ENCODE assay signal across 1 cellular context in the genomic region with DNA sequence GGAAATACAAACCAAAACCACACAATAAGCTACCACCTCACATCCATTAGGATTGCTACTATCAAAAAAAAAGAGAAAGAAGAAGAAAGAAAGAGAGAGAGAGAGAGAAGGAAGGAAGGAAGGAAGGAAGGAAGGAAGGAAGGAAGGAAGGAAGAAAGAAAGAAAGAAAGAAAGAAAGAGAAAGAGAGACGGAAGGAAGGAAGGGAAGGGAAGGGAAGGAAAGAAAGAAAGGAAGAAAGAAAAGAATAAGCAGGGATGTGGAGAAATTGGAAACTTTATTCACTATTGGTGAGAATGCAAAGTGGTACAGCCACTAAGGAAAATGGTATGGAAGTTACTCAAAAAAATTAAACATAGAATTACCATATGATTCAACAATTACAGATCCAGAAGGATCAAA.
TF ChIP-seq lines count a peak whose summit lies in the region.

No MANE protein-coding gene starts in this region.

TF ChIP-seq in K562, 482 proteins besides CTCF, POLR2A, EP300 and RAD21 (continued from another document):
- TF ChIP-seq HBP1 (CRISPR knock-in tag; IDR thresholded peaks at IDR 0.05) (0 out of 2 replicates have a peak, but pooled peaks have one; percentile 39), BRCA1 (IDR thresholded peaks at IDR 0.05) (no peak), BRCA1 (CRISPR knock-in tag; IDR thresholded peaks at IDR 0.05) (no peak), PHB2 (IDR thresholded peaks at IDR 0.05; ENCODE audit: low read depth) (peak; percentile 17; the same call in 1 of the 2 replicates), LARP7 (IDR thresholded peaks at IDR 0.05) (peak; percentile 24; the same call in 1 of the 2 replicates), CBX5 (IDR thresholded peaks at IDR 0.05; ENCODE audit: borderline replicate concordance, low read depth) (no peak), THRAP3 (IDR thresholded peaks at IDR 0.05; ENCODE audit: borderline replicate concordance) (0 out of 2 replicates have a peak, but pooled peaks have one; percentile 32), ZBTB2 (IDR thresholded peaks at IDR 0.05) (0 out of 2 replicates have a peak, but pooled peaks have one; percentile 38), ZNF644 (tag; IDR thresholded peaks at IDR 0.05; ENCODE audit: low read depth) (no peak)
- TF ChIP-seq, protein P1, sequence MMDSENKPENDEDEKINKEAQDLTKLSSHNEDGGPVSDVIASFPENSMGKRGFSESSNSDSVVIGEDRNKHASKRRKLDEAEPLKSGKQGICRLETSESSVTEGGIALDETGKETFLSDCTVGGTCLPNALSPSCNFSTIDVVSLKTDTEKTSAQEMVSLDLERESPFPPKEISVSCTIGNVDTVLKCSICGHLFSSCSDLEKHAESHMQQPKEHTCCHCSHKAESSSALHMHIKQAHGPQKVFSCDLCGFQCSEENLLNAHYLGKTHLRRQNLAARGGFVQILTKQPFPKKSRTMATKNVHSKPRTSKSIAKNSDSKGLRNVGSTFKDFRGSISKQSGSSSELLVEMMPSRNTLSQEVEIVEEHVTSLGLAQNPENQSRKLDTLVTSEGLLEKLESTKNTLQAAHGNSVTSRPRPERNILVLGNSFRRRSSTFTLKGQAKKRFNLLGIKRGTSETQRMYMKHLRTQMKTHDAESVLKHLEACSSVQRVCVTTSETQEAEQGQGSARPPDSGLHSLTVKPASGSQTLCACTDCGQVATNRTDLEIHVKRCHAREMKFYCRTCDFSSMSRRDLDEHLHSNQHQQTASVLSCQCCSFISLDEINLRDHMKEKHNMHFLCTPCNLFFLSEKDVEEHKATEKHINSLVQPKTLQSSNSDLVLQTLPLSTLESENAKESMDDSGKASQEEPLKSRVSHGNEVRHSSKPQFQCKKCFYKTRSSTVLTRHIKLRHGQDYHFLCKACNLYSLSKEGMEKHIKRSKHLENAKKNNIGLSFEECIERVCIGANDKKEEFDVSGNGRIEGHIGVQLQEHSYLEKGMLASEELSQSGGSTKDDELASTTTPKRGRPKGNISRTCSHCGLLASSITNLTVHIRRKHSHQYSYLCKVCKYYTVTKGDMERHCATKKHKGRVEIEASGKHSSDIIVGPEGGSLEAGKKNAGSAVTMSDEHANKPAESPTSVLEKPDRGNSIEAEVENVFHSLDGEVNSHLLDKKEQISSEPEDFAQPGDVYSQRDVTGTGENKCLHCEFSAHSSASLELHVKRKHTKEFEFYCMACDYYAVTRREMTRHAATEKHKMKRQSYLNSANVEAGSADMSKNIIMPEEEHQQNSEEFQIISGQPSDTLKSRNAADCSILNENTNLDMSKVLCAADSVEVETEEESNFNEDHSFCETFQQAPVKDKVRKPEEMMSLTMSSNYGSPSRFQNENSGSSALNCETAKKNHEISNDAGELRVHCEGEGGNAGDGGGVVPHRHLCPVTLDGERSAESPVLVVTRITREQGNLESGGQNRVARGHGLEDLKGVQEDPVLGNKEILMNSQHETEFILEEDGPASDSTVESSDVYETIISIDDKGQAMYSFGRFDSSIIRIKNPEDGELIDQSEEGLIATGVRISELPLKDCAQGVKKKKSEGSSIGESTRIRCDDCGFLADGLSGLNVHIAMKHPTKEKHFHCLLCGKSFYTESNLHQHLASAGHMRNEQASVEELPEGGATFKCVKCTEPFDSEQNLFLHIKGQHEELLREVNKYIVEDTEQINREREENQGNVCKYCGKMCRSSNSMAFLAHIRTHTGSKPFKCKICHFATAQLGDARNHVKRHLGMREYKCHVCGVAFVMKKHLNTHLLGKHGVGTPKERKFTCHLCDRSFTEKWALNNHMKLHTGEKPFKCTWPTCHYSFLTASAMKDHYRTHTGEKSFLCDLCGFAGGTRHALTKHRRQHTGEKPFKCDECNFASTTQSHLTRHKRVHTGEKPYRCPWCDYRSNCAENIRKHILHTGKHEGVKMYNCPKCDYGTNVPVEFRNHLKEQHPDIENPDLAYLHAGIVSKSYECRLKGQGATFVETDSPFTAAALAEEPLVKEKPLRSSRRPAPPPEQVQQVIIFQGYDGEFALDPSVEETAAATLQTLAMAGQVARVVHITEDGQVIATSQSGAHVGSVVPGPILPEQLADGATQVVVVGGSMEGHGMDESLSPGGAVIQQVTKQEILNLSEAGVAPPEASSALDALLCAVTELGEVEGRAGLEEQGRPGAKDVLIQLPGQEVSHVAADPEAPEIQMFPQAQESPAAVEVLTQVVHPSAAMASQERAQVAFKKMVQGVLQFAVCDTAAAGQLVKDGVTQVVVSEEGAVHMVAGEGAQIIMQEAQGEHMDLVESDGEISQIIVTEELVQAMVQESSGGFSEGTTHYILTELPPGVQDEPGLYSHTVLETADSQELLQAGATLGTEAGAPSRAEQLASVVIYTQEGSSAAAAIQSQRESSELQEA (IDR thresholded peaks at IDR 0.05; ENCODE audit: low read depth): 0 out of 2 replicates have a peak, but pooled peaks have one; percentile 17
TF ChIP-seq in K562: peak in this region for 7.
